In the genomic region with DNA sequence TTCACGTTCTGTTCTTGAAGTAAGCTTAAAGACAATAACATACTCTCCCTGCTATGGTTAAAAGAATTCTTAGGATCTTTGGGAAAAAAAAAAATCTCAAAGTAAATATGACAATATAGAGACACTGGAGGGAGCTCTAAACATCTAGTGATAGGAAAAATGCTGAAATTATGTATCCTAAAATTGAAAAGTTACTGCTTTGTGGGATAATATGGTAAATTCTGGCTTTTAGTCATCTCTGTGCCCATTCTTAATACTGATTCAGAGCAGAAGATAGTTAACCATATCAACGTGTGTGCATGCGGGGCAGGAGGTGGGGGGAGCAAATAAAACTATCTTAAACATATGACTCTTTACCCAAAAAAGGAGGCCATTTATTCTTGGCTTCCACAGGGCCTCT, we compare ENCODE assay signal across 13 cellular contexts.
A peak's percentile ranks its signal among the peaks of the same experiment; 100 is the strongest.
DNase-seq lines count a peak whose midpoint lies in the region; ATAC-seq and TF ChIP-seq lines count a peak whose summit lies in the region.
"Had no signal": no experiment of that assay in that cellular context is flagged by ENCODE, and none has a peak within 500 bp of the region (broad histone marks: within the 10 kb centered on the region; RNA-seq: fewer than 3 reads in every experiment).

No MANE protein-coding gene starts in this region.

- no peaks in the 10 kb centered on the region for H3K27me3 Mint-ChIP-seq in chondrocyte (ENCODE audit: low read depth)
- H3K27me3 Mint-ChIP-seq in progenitor cell of endocrine pancreas, result no peaks in the 10 kb centered on the region
- H3K27me3 Mint-ChIP-seq: activated CD4-positive, alpha-beta T cell treated with anti-CD3 and anti-CD28 coated beads, Interleukin-2, amount 10 ng/mL, durations not matched to agents 24 days and 14 days had no signal

- peaks cover 8% of the 10 kb centered on the region for H3K36me3 Mint-ChIP-seq in chondrocyte (ENCODE audit: low read depth)
- H3K36me3 Mint-ChIP-seq in progenitor cell of endocrine pancreas (ENCODE audit: insufficient read depth), result peaks cover 4% of the 10 kb centered on the region

- ATAC-seq in HG03354 (IDR thresholded peaks at IDR 0.05; ENCODE audit: poor library complexity, severe bottlenecking, unreplicated experiment) (no peak), GM21367 (IDR thresholded peaks at IDR 0.05; ENCODE audit: unreplicated experiment) (no peak)

- peaks cover 78% of the 10 kb centered on the region for H3K4me1 Mint-ChIP-seq in chondrocyte (ENCODE audit: low read depth)
- H3K4me1 Mint-ChIP-seq in progenitor cell of endocrine pancreas (ENCODE audit: low read depth), result peaks cover 2% of the 10 kb centered on the region

- H3K4me3 Mint-ChIP-seq in chondrocyte (ENCODE audit: unreplicated experiment), result no peak overlapping the region
- no peak overlapping the region for H3K4me3 Mint-ChIP-seq in progenitor cell of endocrine pancreas (ENCODE audit: low read depth)
- H3K4me3 Mint-ChIP-seq: activated CD4-positive, alpha-beta T cell treated with anti-CD3 and anti-CD28 coated beads, Interleukin-2, amount 10 ng/mL, durations not matched to agents 24 days and 14 days had no signal

- H3K9me3 Mint-ChIP-seq in chondrocyte (ENCODE audit: low read depth) (peaks cover 4% of the 10 kb centered on the region), progenitor cell of endocrine pancreas (ENCODE audit: low read depth) (no peaks in the 10 kb centered on the region)
- H3K9me3 Mint-ChIP-seq: activated CD4-positive, alpha-beta T cell treated with anti-CD3 and anti-CD28 coated beads, Interleukin-2, amount 10 ng/mL, durations not matched to agents 24 days and 14 days had no signal

- peak overlapping the region; percentile 88 for H3K27ac Mint-ChIP-seq in chondrocyte (ENCODE audit: unreplicated experiment)
- no peak overlapping the region for H3K27ac Mint-ChIP-seq in progenitor cell of endocrine pancreas
- H3K27ac Mint-ChIP-seq: activated CD4-positive, alpha-beta T cell treated with anti-CD3 and anti-CD28 coated beads, Interleukin-2, amount 10 ng/mL, durations not matched to agents 24 days and 14 days had no signal

- DNase-seq in EH (ENCODE audit: low read depth) (peak; percentile 21), Kasumi-1 (lab: John Stamatoyannopoulos, UW) (peak; percentile 3 to 16), chondrocyte (ENCODE audit: low spot score) (no peak), progenitor cell of endocrine pancreas (ENCODE audit: low spot score, unreplicated experiment) (no peak), NCI-H146 treated with DMSO at 0.1 percent for 48 hours (lab: John Stamatoyannopoulos, UW; ENCODE audit: unreplicated experiment) (no peak), mucosa of gallbladder (ENCODE audit: low spot score) (no peak)
- DNase-seq: activated CD4-positive, alpha-beta T cell treated with anti-CD3 and anti-CD28 coated beads, Interleukin-2, amount 10 ng/mL, durations not matched to agents 24 days and 14 days; amygdala; Karpas-422; NCI-H510A; stimulated activated CD4-positive, alpha-beta T cell treated with anti-CD3 and anti-CD28 coated beads, Interleukin-2, amount 100 ng/mL, for 24 hours had no signal

- TF ChIP-seq CTCF in chondrocyte (IDR thresholded peaks at IDR 0.05) (peak; percentile 82), progenitor cell of endocrine pancreas (IDR thresholded peaks at IDR 0.05; ENCODE audit: unreplicated experiment) (peak; percentile 14)

Comparison
In these comparisons a context has a peak if more than half of its experiments do, and no peak if none do; other contexts are left out.
1. DNase-seq: peak in EH (single experiment) and Kasumi-1 (2 of 2); none in chondrocyte (single experiment), progenitor cell of endocrine pancreas (single experiment), NCI-H146 treated with DMSO at 0.1 percent for 48 hours (single experiment) and mucosa of gallbladder (single experiment).